Comparison of ENCODE assay signal across 13 cellular contexts in genomic region chr3:2516762-2517441, GRCh38.
"Had no signal": no experiment of that assay in that cellular context is flagged by ENCODE, and none has a peak within 500 bp of the region (broad histone marks: within the 10 kb centered on the region; RNA-seq: fewer than 3 reads in every experiment).

No MANE protein-coding gene starts in this region.

- DNase-seq: activated CD4-positive, alpha-beta memory T cell treated with anti-CD3 and anti-CD28 coated beads, Interleukin-2, amount 10 ng/mL, durations not matched to agents 7 days and 5 days; activated CD4-positive, alpha-beta T cell treated with anti-CD3 and anti-CD28 coated beads for 36 hours; activated T-cell treated with anti-CD3 and anti-CD28 coated beads, Interleukin-2, amount 50 U/mL, for 72 hours; aorta; left colon; naive B cell; spleen; stimulated activated CD4-positive, alpha-beta T cell treated with anti-CD3 and anti-CD28 coated beads, Interleukin-2, amount 100 ng/mL, for 24 hours; stimulated activated naive B cell treated with anti-CD40 and anti-IgM and Interleukin-4, amounts not matched to agents 10 μg/mL and 1 μg/mL and 100 μg/mL, for 72 hours had no signal

- H3K4me3 ChIP-seq: prostate gland, spleen, tibial nerve, vagina had no signal

- H3K27me3 ChIP-seq: spleen, tibial nerve, vagina had no signal

- H3K4me1 Mint-ChIP-seq: activated CD4-positive, alpha-beta memory T cell treated with anti-CD3 and anti-CD28 coated beads, Interleukin-2, amount 10 ng/mL, durations not matched to agents 7 days and 5 days; activated CD4-positive, alpha-beta T cell treated with anti-CD3 and anti-CD28 coated beads for 36 hours; naive B cell; stimulated activated naive B cell treated with anti-CD40 and anti-IgM and Interleukin-4, amounts not matched to agents 10 μg/mL and 1 μg/mL and 100 μg/mL, for 72 hours had no signal

- H3K9me3 Mint-ChIP-seq: activated CD4-positive, alpha-beta memory T cell treated with anti-CD3 and anti-CD28 coated beads, Interleukin-2, amount 10 ng/mL, durations not matched to agents 7 days and 5 days; activated T-cell treated with anti-CD3 and anti-CD28 coated beads, Interleukin-2, amount 50 U/mL, for 72 hours had no signal

- H3K27ac ChIP-seq: prostate gland, spleen, tibial nerve, vagina, VCaP had no signal

- H3K36me3 ChIP-seq: prostate gland, spleen, tibial nerve, vagina had no signal

- H3K36me3 Mint-ChIP-seq: naive B cell; stimulated activated naive B cell treated with anti-CD40 and anti-IgM and Interleukin-4, amounts not matched to agents 10 μg/mL and 1 μg/mL and 100 μg/mL, for 72 hours had no signal

- H3K27ac Mint-ChIP-seq: activated CD4-positive, alpha-beta memory T cell treated with anti-CD3 and anti-CD28 coated beads, Interleukin-2, amount 10 ng/mL, durations not matched to agents 7 days and 5 days; activated CD4-positive, alpha-beta T cell treated with anti-CD3 and anti-CD28 coated beads for 36 hours; activated T-cell treated with anti-CD3 and anti-CD28 coated beads, Interleukin-2, amount 50 U/mL, for 72 hours; naive B cell; stimulated activated naive B cell treated with anti-CD40 and anti-IgM and Interleukin-4, amounts not matched to agents 10 μg/mL and 1 μg/mL and 100 μg/mL, for 72 hours had no signal

- H3K27me3 Mint-ChIP-seq: activated CD4-positive, alpha-beta memory T cell treated with anti-CD3 and anti-CD28 coated beads, Interleukin-2, amount 10 ng/mL, durations not matched to agents 7 days and 5 days; activated CD4-positive, alpha-beta T cell treated with anti-CD3 and anti-CD28 coated beads for 36 hours; naive B cell; stimulated activated naive B cell treated with anti-CD40 and anti-IgM and Interleukin-4, amounts not matched to agents 10 μg/mL and 1 μg/mL and 100 μg/mL, for 72 hours had no signal

- H3K9me3 ChIP-seq: prostate gland, spleen, tibial nerve, vagina had no signal

- H3K4me1 ChIP-seq: prostate gland, spleen, tibial nerve, vagina had no signal

- H3K4me3 Mint-ChIP-seq: activated CD4-positive, alpha-beta memory T cell treated with anti-CD3 and anti-CD28 coated beads, Interleukin-2, amount 10 ng/mL, durations not matched to agents 7 days and 5 days; activated CD4-positive, alpha-beta T cell treated with anti-CD3 and anti-CD28 coated beads for 36 hours; activated T-cell treated with anti-CD3 and anti-CD28 coated beads, Interleukin-2, amount 50 U/mL, for 72 hours; naive B cell; stimulated activated naive B cell treated with anti-CD40 and anti-IgM and Interleukin-4, amounts not matched to agents 10 μg/mL and 1 μg/mL and 100 μg/mL, for 72 hours had no signal
